In the genomic region with DNA sequence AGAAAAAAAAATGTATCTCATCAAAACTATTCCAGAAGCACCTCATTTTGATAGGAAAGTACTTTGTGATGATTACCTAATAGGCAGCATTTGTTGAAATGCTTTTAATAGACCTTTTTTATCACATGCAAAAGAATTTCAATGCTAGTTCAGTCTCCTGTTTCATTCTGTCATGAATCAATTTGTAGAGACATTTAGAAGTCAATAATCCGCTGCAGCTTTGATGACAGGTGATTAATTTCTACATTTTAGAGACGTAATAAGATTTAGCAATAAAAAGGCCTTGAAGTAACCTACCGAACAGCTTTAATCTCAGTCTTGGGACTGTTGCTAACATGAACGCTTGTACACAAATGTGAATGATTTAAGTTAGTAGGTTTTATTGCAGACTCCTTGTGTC, we compare ENCODE assay signal across 17 cellular contexts.
"Had no signal": no experiment of that assay in that cellular context is flagged by ENCODE, and none has a peak within 500 bp of the region (broad histone marks: within the 10 kb centered on the region; RNA-seq: fewer than 3 reads in every experiment).

No MANE protein-coding gene starts in this region.

- H3K36me3 Mint-ChIP-seq: naive thymus-derived CD4-positive, alpha-beta T cell had no signal

- H3K4me3 ChIP-seq: coronary artery, dorsolateral prefrontal cortex, esophagus muscularis mucosa, gastroesophageal sphincter, heart left ventricle, left lung, lower lobe of right lung had no signal

- H3K9me3 ChIP-seq: esophagus muscularis mucosa, gastroesophageal sphincter, heart left ventricle, left lung, lower lobe of right lung had no signal

- H3K27ac ChIP-seq: coronary artery, dorsolateral prefrontal cortex, esophagus muscularis mucosa, foreskin keratinocyte, gastroesophageal sphincter, heart left ventricle, left lung, lower lobe of right lung had no signal

- H3K27ac Mint-ChIP-seq: naive thymus-derived CD4-positive, alpha-beta T cell had no signal

- DNase-seq: dermis blood vessel endothelial cell; dorsolateral prefrontal cortex; effector CD4-positive, alpha-beta T cell; effector memory CD4-positive, alpha-beta T cell; foreskin keratinocyte; heart left ventricle; hippocampal formation; left cardiac atrium; left lung; left ventricle myocardium superior; lower lobe of right lung; mesenchymal stem cell; midbrain; naive thymus-derived CD4-positive, alpha-beta T cell had no signal

- ATAC-seq: gastroesophageal sphincter; heart left ventricle; left cardiac atrium; left lung; left ventricle myocardium superior; lower lobe of right lung; naive thymus-derived CD4-positive, alpha-beta T cell had no signal

- H3K4me3 Mint-ChIP-seq: naive thymus-derived CD4-positive, alpha-beta T cell had no signal

- H3K36me3 ChIP-seq: esophagus muscularis mucosa, gastroesophageal sphincter, heart left ventricle, left lung, lower lobe of right lung had no signal

- H3K4me1 Mint-ChIP-seq: naive thymus-derived CD4-positive, alpha-beta T cell had no signal

- H3K27me3 ChIP-seq: esophagus muscularis mucosa, foreskin keratinocyte, gastroesophageal sphincter, heart left ventricle, left lung had no signal
